Comparison of ENCODE assay signal across 9 cellular contexts in genomic region chr15:66704783-66705113, GRCh38. TPM values are rescaled to one million over a fixed set of nuclear protein-coding genes. Genes with fewer than 3 reads are reported as not detected.
DNase-seq lines count a peak whose midpoint lies in the region; ATAC-seq, FAIRE-seq and TF ChIP-seq lines count a peak whose summit lies in the region.
"Had no signal": no experiment of that assay in that cellular context is flagged by ENCODE, and none has a peak within 500 bp of the region (broad histone marks: within the 10 kb centered on the region; RNA-seq: fewer than 3 reads in every experiment).

No MANE protein-coding gene starts in this region.

- no peaks in the 10 kb centered on the region for H3K9me3 ChIP-seq in small intestine (ENCODE audit: control insufficient read depth, low read depth)

- H3K27ac ChIP-seq in small intestine (ENCODE audit: low read depth in 1 of 2, low read length in 1 of 2), result peak overlapping the region in 1 of 2 donors; percentile 8
- H3K27ac ChIP-seq: 22Rv1 had no signal

- peak; percentile 13 for DNase-seq in DMS53 (lab: John Stamatoyannopoulos, UW)
- DNase-seq in DMS53 treated with DMSO at 0.1 percent for 48 hours (lab: John Stamatoyannopoulos, UW; ENCODE audit: unreplicated experiment), result no peak
- no peak for DNase-seq in T-cell
- DNase-seq in kidney epithelial cell (ENCODE audit: low read depth), result no peak
- DNase-seq in small intestine, result peak; percentile 49
- DNase-seq in kidney tubule cell (ENCODE audit: low spot score), result no peak
- DNase-seq in activated CD8-positive, alpha-beta memory T cell treated with anti-CD3 and anti-CD28 coated beads for 24 hours, result no peak
- no peak for DNase-seq in activated T-cell treated with anti-CD3 and anti-CD28 coated beads, Interleukin-2, amount 50 U/mL, for 4 hours

- H3K4me3 Mint-ChIP-seq in T-cell, result peak overlapping the region; percentile 65 to 79 (median 71)
- no peak overlapping the region for H3K4me3 Mint-ChIP-seq in activated T-cell treated with anti-CD3 and anti-CD28 coated beads, Interleukin-2, amount 50 U/mL, for 4 hours

- H3K36me3 Mint-ChIP-seq in T-cell, result no peaks in the 10 kb centered on the region
- H3K36me3 Mint-ChIP-seq in activated T-cell treated with anti-CD3 and anti-CD28 coated beads, Interleukin-2, amount 50 U/mL, for 4 hours (ENCODE audit: insufficient read depth), result no peaks in the 10 kb centered on the region

- POLR2A ChIA-PET in T-cell (lab: Charles Lee), result no interaction called here

- TF ChIP-seq CTCF in kidney epithelial cell (IDR thresholded peaks at IDR 0.05; ENCODE audit: insufficient read depth, low read length, poor library complexity, severe bottlenecking), result no peak

- H3K4me3 ChIP-seq in kidney epithelial cell (ENCODE audit: low read depth, low read length) (peak overlapping the region; percentile 54), small intestine (ENCODE audit: low read depth in 1 of 2, low read length in 2 of 2) (no peak overlapping the region)

- peak overlapping the region in 1 of 2 donors; percentile 41 for H3K27ac Mint-ChIP-seq in T-cell

- CTCF ChIA-PET in T-cell (lab: Charles Lee), result no interaction called here

- no peaks in the 10 kb centered on the region for H3K9me3 Mint-ChIP-seq in T-cell
- no peaks in the 10 kb centered on the region for H3K9me3 Mint-ChIP-seq in activated T-cell treated with anti-CD3 and anti-CD28 coated beads, Interleukin-2, amount 50 U/mL, for 4 hours

- ATAC-seq in T-cell (replicated peaks in 1 of 4), result no peak
- no peak for ATAC-seq in activated T-cell treated with anti-CD3 and anti-CD28 coated beads, Interleukin-2, amount 50 U/mL, for 4 hours

- WGBS in small intestine, 3 donors, result 10 to 68% (median 58%) methylated on average over 1 of the region's 1 CpG

- H3K4me1 ChIP-seq in small intestine (ENCODE audit: control insufficient read depth in 2 of 2, insufficient read depth in 1 of 2, low read depth in 1 of 2, low read length in 1 of 2), result peaks cover 0 to 4% of the 10 kb centered on the region in 2 donors

- H3K4me1 Mint-ChIP-seq in T-cell, result peaks cover 16 to 24% (median 22%) of the 10 kb centered on the region in 3 donors
- H3K4me1 Mint-ChIP-seq in activated T-cell treated with anti-CD3 and anti-CD28 coated beads, Interleukin-2, amount 50 U/mL, for 4 hours (ENCODE audit: low read depth), result peaks cover 14% of the 10 kb centered on the region

- FAIRE-seq in small intestine (lab: Jason Lieb, UNC), result no peak

- peaks cover 14 to 25% of the 10 kb centered on the region in 2 donors for H3K27me3 Mint-ChIP-seq in T-cell
- H3K27me3 Mint-ChIP-seq in activated T-cell treated with anti-CD3 and anti-CD28 coated beads, Interleukin-2, amount 50 U/mL, for 4 hours (ENCODE audit: low read depth), result peaks cover 23% of the 10 kb centered on the region

- H3K36me3 ChIP-seq in kidney epithelial cell (ENCODE audit: control insufficient read depth, insufficient read depth, low read length) (no peaks in the 10 kb centered on the region), small intestine (ENCODE audit: control insufficient read depth in 2 of 2, insufficient read depth in 2 of 2, low read length in 2 of 2) (no peaks in the 10 kb centered on the region)

- H3K27me3 ChIP-seq in kidney epithelial cell (ENCODE audit: control insufficient read depth, insufficient read depth, low read length) (no peaks in the 10 kb centered on the region), small intestine (ENCODE audit: control insufficient read depth in 2 of 2, insufficient read depth in 2 of 2, low read length in 2 of 2) (no peaks in the 10 kb centered on the region)

RNA-seq across cellular contexts. Expression of gene SMAD6, which starts 2.7 kb away (rescaled TPM):
- total RNA-seq in T-cell (under 1 TPM; 0.13 to 0.55 (median 0.33) TPM), kidney epithelial cell (8.3 and 9.0 TPM in 2 replicates)
- 10 to 100 TPM in 1 of 3 donors, 1 to 10 TPM in 1, under 1 TPM in 1; 0.89 to 19.5 (median 1.4) TPM for polyA plus RNA-seq in small intestine
- total RNA-seq in activated T-cell treated with anti-CD3 and anti-CD28 coated beads, Interleukin-2, amount 50 U/mL, for 4 hours, result under 1 TPM; 0.05 to 0.25 (median 0.08) TPM

Comparison
In these comparisons a context has a peak if more than half of its experiments do, and no peak if none do; other contexts are left out.
1. DNase-seq: peak in DMS53 (single experiment) and small intestine (single experiment); none in DMS53 treated with DMSO at 0.1 percent for 48 hours (single experiment), T-cell (0 of 34), kidney epithelial cell (single experiment), kidney tubule cell (single experiment), activated CD8-positive, alpha-beta memory T cell treated with anti-CD3 and anti-CD28 coated beads for 24 hours (single experiment) and activated T-cell treated with anti-CD3 and anti-CD28 coated beads, Interleukin-2, amount 50 U/mL, for 4 hours (single experiment).